19 cellular contexts compared by ENCODE assay signal in genomic region chr4:101501421-101501820, GRCh38.
"Had no signal": no experiment of that assay in that cellular context is flagged by ENCODE, and none has a peak within 500 bp of the region (broad histone marks: within the 10 kb centered on the region; RNA-seq: fewer than 3 reads in every experiment).

No MANE protein-coding gene starts in this region.

- H3K36me3 ChIP-seq: colonic mucosa, heart left ventricle, neutrophil, right atrium auricular region, sigmoid colon, tibial nerve had no signal

- H3K9me3 ChIP-seq: colonic mucosa, heart left ventricle, mucosa of descending colon, neutrophil, right atrium auricular region, sigmoid colon, testis, tibial nerve had no signal

- ATAC-seq: heart left ventricle; left lobe of liver; mucosa of descending colon; naive thymus-derived CD8-positive, alpha-beta T cell; stimulated activated naive B cell treated with anti-CD40 and anti-IgM and Interleukin-4, amounts not matched to agents 10 μg/mL and 1 μg/mL and 100 μg/mL, for 72 hours; stimulated activated naive CD8-positive, alpha-beta T cell treated with anti-CD3 and anti-CD28 coated beads, Interleukin-15, amount 100 ng/mL, for 72 hours had no signal

- H3K27me3 Mint-ChIP-seq: stimulated activated naive B cell treated with anti-CD40 and anti-IgM and Interleukin-4, amounts not matched to agents 10 μg/mL and 1 μg/mL and 100 μg/mL, for 72 hours; stimulated activated naive CD8-positive, alpha-beta T cell treated with anti-CD3 and anti-CD28 coated beads, Interleukin-15, amount 100 ng/mL, for 72 hours had no signal

- H3K4me1 ChIP-seq: colonic mucosa, heart left ventricle, right atrium auricular region, sigmoid colon, testis, tibial nerve had no signal

- DNase-seq: colonic mucosa; dermis blood vessel endothelial cell; erythroblast; heart left ventricle; hippocampal formation; mucosa of descending colon; naive thymus-derived CD8-positive, alpha-beta T cell; posterior cingulate gyrus; sigmoid colon; stimulated activated CD4-positive, alpha-beta T cell treated with anti-CD3 and anti-CD28 coated beads, Interleukin-2, amount 100 ng/mL, for 24 hours; stimulated activated CD4-positive, alpha-beta T cell treated with anti-CD3 and anti-CD28 coated beads, Interleukin-4, amount 100 ng/mL, for 4 hours; stimulated activated naive B cell treated with anti-CD40 and anti-IgM and Interleukin-4, amounts not matched to agents 10 μg/mL and 1 μg/mL and 100 μg/mL, for 72 hours; stimulated activated naive CD8-positive, alpha-beta T cell treated with anti-CD3 and anti-CD28 coated beads, Interleukin-15, amount 100 ng/mL, for 72 hours; testis had no signal

- H3K4me3 ChIP-seq: colonic mucosa, heart left ventricle, mucosa of descending colon, right atrium auricular region, sigmoid colon, skin epidermis, testis, tibial nerve had no signal

- H3K9me3 Mint-ChIP-seq: stimulated activated naive CD8-positive, alpha-beta T cell treated with anti-CD3 and anti-CD28 coated beads, Interleukin-15, amount 100 ng/mL, for 72 hours had no signal

- H3K27me3 ChIP-seq: colonic mucosa, heart left ventricle, neutrophil, right atrium auricular region, sigmoid colon, testis, tibial nerve had no signal

- H3K27ac ChIP-seq: colonic mucosa, heart left ventricle, neutrophil, right atrium auricular region, sigmoid colon, skin epidermis, testis, tibial nerve had no signal

- H3K27ac Mint-ChIP-seq: naive thymus-derived CD8-positive, alpha-beta T cell; stimulated activated naive B cell treated with anti-CD40 and anti-IgM and Interleukin-4, amounts not matched to agents 10 μg/mL and 1 μg/mL and 100 μg/mL, for 72 hours; stimulated activated naive CD8-positive, alpha-beta T cell treated with anti-CD3 and anti-CD28 coated beads, Interleukin-15, amount 100 ng/mL, for 72 hours had no signal

- H3K36me3 Mint-ChIP-seq: naive thymus-derived CD8-positive, alpha-beta T cell; stimulated activated naive B cell treated with anti-CD40 and anti-IgM and Interleukin-4, amounts not matched to agents 10 μg/mL and 1 μg/mL and 100 μg/mL, for 72 hours had no signal

- H3K4me1 Mint-ChIP-seq: naive thymus-derived CD8-positive, alpha-beta T cell; stimulated activated naive B cell treated with anti-CD40 and anti-IgM and Interleukin-4, amounts not matched to agents 10 μg/mL and 1 μg/mL and 100 μg/mL, for 72 hours; stimulated activated naive CD8-positive, alpha-beta T cell treated with anti-CD3 and anti-CD28 coated beads, Interleukin-15, amount 100 ng/mL, for 72 hours had no signal

- H3K4me3 Mint-ChIP-seq: naive thymus-derived CD8-positive, alpha-beta T cell; stimulated activated naive B cell treated with anti-CD40 and anti-IgM and Interleukin-4, amounts not matched to agents 10 μg/mL and 1 μg/mL and 100 μg/mL, for 72 hours; stimulated activated naive CD8-positive, alpha-beta T cell treated with anti-CD3 and anti-CD28 coated beads, Interleukin-15, amount 100 ng/mL, for 72 hours had no signal
